In the genomic region with DNA sequence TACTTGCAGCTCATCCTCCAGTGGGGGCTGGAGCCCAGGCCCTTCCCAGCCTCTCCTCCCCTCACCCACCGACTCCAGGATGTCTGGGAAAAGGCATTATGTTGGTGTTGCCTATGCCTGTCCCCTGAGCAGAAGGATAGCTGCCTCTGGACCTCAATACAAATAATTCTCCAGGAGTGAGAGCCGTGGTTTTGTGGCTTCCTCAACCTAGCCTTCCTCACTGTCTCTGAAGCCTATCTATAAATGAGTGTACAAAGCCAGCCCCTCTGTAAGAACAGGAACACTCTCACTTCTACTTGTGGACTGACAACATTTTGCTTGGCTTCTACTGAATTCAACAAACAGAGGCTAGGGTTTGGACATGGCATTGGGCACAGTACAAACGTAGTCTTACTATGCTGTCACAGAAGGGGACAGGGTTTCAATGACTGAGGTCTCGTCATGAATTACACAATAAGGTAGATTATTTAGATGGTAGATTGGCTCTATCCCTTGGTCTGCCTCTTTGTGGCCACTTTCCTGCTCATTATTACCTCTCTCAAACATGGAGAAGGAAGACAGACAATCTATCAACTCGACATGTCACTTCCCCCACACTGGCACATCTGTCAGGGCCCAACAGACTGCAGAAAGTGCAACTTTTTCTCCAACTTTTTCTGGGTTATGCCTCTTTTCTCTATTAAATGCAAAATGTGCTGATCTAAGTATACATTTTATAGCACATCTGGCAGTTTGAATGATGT, we compare ENCODE assay signal across 12 cellular contexts.
DNase-seq lines count a peak whose midpoint lies in the region; ATAC-seq and TF ChIP-seq lines count a peak whose summit lies in the region.
"Had no signal": no experiment of that assay in that cellular context is flagged by ENCODE, and none has a peak within 500 bp of the region (broad histone marks: within the 10 kb centered on the region; RNA-seq: fewer than 3 reads in every experiment).

No MANE protein-coding gene starts in this region.

- H2AFZ ChIP-seq in OCI-LY7 (ENCODE audit: low read length): no peak overlapping the region

- H3K4me3 ChIP-seq in GM12865 (ENCODE audit: low read depth, low read length) (no peak overlapping the region), OCI-LY7 (ENCODE audit: low read depth, low read length, poor library complexity, severe bottlenecking) (no peak overlapping the region)

- DNase-seq in GM12865 (ENCODE audit: low read depth): peak; percentile 24
- DNase-seq in NOMO-1 treated with dmso at 0.1 percent for 144 hours (lab: John Stamatoyannopoulos, UW; ENCODE audit: unreplicated experiment): peak; percentile 4
- DNase-seq in left lobe of liver (ENCODE audit: low spot score): peak; percentile 51
- DNase-seq in OCI-LY7 (ENCODE audit: low spot score): no peak
- no peak for DNase-seq in stimulated activated CD4-positive, alpha-beta T cell treated with anti-CD3 and anti-CD28 coated beads, Interleukin-4, amount 100 ng/mL, for 1 hour
- DNase-seq: amygdala, Caco-2, NCI-H1105 treated with DMSO at 0.1 percent for 48 hours had no signal

- H3K79me2 ChIP-seq in OCI-LY7 (ENCODE audit: insufficient read depth, low read depth, low read length): no peaks in the 10 kb centered on the region

- no peaks in the 10 kb centered on the region for H3K9me2 ChIP-seq in OCI-LY7 (ENCODE audit: insufficient read depth, low read length)

- peak; percentile 68 for ATAC-seq in HG02884 (IDR thresholded peaks at IDR 0.05; ENCODE audit: unreplicated experiment)
- peak; percentile 75 for ATAC-seq in left lobe of liver
- ATAC-seq in HG02840 (IDR thresholded peaks at IDR 0.05; ENCODE audit: low FRiP score, unreplicated experiment): no peak
- ATAC-seq in HG03521 (IDR thresholded peaks at IDR 0.05; ENCODE audit: unreplicated experiment): no peak
- ATAC-seq: stimulated activated memory B cell treated with anti-CD40 and anti-IgM and Interleukin-4, amounts not matched to agents 10 μg/mL and 1 μg/mL and 100 μg/mL, for 72 hours had no signal

- H3K4me2 ChIP-seq in OCI-LY7 (ENCODE audit: low read length): no peak overlapping the region

- peaks cover 54% of the 10 kb centered on the region for H3K36me3 ChIP-seq in OCI-LY7 (ENCODE audit: insufficient read depth, low read length)

- H3K27ac ChIP-seq in OCI-LY7 (ENCODE audit: low read depth, low read length, poor library complexity, severe bottlenecking): no peak overlapping the region

- no peaks in the 10 kb centered on the region for H4K20me1 ChIP-seq in OCI-LY7 (ENCODE audit: insufficient read depth, low read length)

- no peaks in the 10 kb centered on the region for H3K9me3 ChIP-seq in OCI-LY7 (ENCODE audit: low read length)
- H3K9me3 ChIP-seq: Caco-2 had no signal

- no TSS peak for BruUV-seq in OCI-LY7 (replicated peaks; lab: Mats Ljungman, UMichigan)

- CTCF ChIA-PET in OCI-LY7 (lab: Charles Lee; ENCODE audit: unreplicated experiment): no interaction called here

- no peaks in the 10 kb centered on the region for H3K4me1 ChIP-seq in OCI-LY7 (ENCODE audit: insufficient read depth, low read length, poor library complexity, severe bottlenecking)
- H3K4me1 ChIP-seq: Caco-2 had no signal

- TF ChIP-seq CTCF in GM12865 (IDR thresholded peaks at IDR 0.05; ENCODE audit: insufficient read depth, low read depth, low read length, missing control alignments) (no peak), OCI-LY7 (conservative IDR thresholded peaks at IDR 0.05; ENCODE audit: low read length) (no peak)

- POLR2A ChIA-PET in OCI-LY7 (lab: Charles Lee): interaction anchor here (0.6 kb wide), 1 partner anchor 33 kb away, joined by 4 read pairs; no protein-coding TSS in a partner anchor

- intact Hi-C loops in OCI-LY7 (cut with micrococcal nuclease; ENCODE audit: unreplicated experiment): no loop called here

Comparison
In these comparisons a context has a peak if more than half of its experiments do, and no peak if none do; other contexts are left out.
1. DNase-seq: peak in GM12865 (single experiment), NOMO-1 treated with dmso at 0.1 percent for 144 hours (single experiment) and left lobe of liver (single experiment); none in OCI-LY7 (single experiment) and stimulated activated CD4-positive, alpha-beta T cell treated with anti-CD3 and anti-CD28 coated beads, Interleukin-4, amount 100 ng/mL, for 1 hour (single experiment).
2. ATAC-seq: peak in HG02884 (single experiment) and left lobe of liver (single experiment); none in HG02840 (single experiment) and HG03521 (single experiment).